Comparison of ENCODE assay signal across 21 cellular contexts in the genomic region with DNA sequence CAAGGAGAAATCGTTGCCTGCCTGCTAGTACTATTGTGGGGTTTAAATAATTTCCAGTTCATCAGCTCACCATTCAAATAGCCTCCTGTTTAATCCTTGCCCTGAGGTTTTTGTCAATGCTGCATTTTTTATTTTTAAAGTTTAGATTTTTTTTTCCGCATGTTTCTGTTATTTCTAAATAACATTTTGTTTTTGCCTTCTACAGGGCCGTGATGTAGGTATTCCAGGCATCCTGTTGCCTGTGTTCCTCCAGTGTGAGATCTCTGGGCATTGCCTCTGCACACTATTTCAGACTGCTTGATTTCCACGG.
DNase-seq lines count a peak whose midpoint lies in the region; ATAC-seq, FAIRE-seq and TF ChIP-seq lines count a peak whose summit lies in the region.
"Had no signal": no experiment of that assay in that cellular context is flagged by ENCODE, and none has a peak within 500 bp of the region (broad histone marks: within the 10 kb centered on the region; RNA-seq: fewer than 3 reads in every experiment).

No MANE protein-coding gene starts in this region.

- no peaks in the 10 kb centered on the region for H3F3A ChIP-seq in neural progenitor cell (ENCODE audit: low read depth)

- H2AFZ ChIP-seq in hepatocyte (no peak overlapping the region), neural progenitor cell (replicated peaks) (no peak overlapping the region)
- H2AFZ ChIP-seq: GM23248 had no signal

- H3K9me3 ChIP-seq in SJCRH30 (replicated peaks): no peaks in the 10 kb centered on the region
- no peaks in the 10 kb centered on the region for H3K9me3 ChIP-seq in hepatocyte (ENCODE audit: low read depth)
- no peaks in the 10 kb centered on the region for H3K9me3 ChIP-seq in neural progenitor cell (ENCODE audit: low read depth)
- no peaks in the 10 kb centered on the region for H3K9me3 ChIP-seq in thoracic aorta
- H3K9me3 ChIP-seq: BLaER1, Caco-2 had no signal

- H3K79me2 ChIP-seq in hepatocyte (no peaks in the 10 kb centered on the region), neural progenitor cell (ENCODE audit: low read depth) (no peaks in the 10 kb centered on the region)

- no peaks in the 10 kb centered on the region for H3K9me2 ChIP-seq in hepatocyte (replicated peaks; ENCODE audit: insufficient read depth)

- H3K4me2 ChIP-seq in hepatocyte (peak overlapping the region; percentile 17), neural progenitor cell (peak overlapping the region; percentile 29)
- H3K4me2 ChIP-seq: BLaER1 had no signal

- H3K27ac ChIP-seq in SJCRH30: peak overlapping the region; percentile 82
- H3K27ac ChIP-seq in hepatocyte: peak overlapping the region; percentile 47
- H3K27ac ChIP-seq in neural progenitor cell: no peak overlapping the region
- no peak overlapping the region for H3K27ac ChIP-seq in thoracic aorta
- H3K27ac ChIP-seq: BLaER1, C4-2B, GM23248 had no signal

- peaks cover 2% of the 10 kb centered on the region for H3K27me3 Mint-ChIP-seq in neural progenitor cell (ENCODE audit: insufficient read depth, low read depth)

- H3K36me3 ChIP-seq in SJCRH30: no peaks in the 10 kb centered on the region
- no peaks in the 10 kb centered on the region for H3K36me3 ChIP-seq in hepatocyte (replicated peaks; ENCODE audit: insufficient read depth, low read depth)
- H3K36me3 ChIP-seq in neural progenitor cell: no peaks in the 10 kb centered on the region
- H3K36me3 ChIP-seq in thoracic aorta: no peaks in the 10 kb centered on the region
- H3K36me3 ChIP-seq: BLaER1 had no signal

- H3K4me3 ChIP-seq in SJCRH30 (peak overlapping the region; percentile 10; the same call in 1 of the 2 replicates), hepatocyte (no peak overlapping the region), neural progenitor cell (no peak overlapping the region), thoracic aorta (peak overlapping the region; percentile 10)
- H3K4me3 ChIP-seq: BLaER1, GM23248 had no signal

- ATAC-seq in thoracic aorta (ENCODE audit: insufficient number of reproducible peaks, low FRiP score, low read depth) (no peak), GM21723 (IDR thresholded peaks at IDR 0.05; ENCODE audit: unreplicated experiment) (no peak)
- ATAC-seq: CD8-positive, alpha-beta T cell had no signal

- H4K20me1 ChIP-seq in hepatocyte (ENCODE audit: insufficient read depth, poor library complexity, severe bottlenecking) (no peaks in the 10 kb centered on the region), neural progenitor cell (ENCODE audit: low read depth) (no peaks in the 10 kb centered on the region)
- H4K20me1 ChIP-seq: BLaER1 had no signal

- H3K4me1 ChIP-seq in SJCRH30: peaks cover 28% of the 10 kb centered on the region
- peaks cover 31% of the 10 kb centered on the region for H3K4me1 ChIP-seq in hepatocyte (ENCODE audit: insufficient read depth)
- peaks cover 26% of the 10 kb centered on the region for H3K4me1 ChIP-seq in neural progenitor cell
- peaks cover 0 to 20% of the 10 kb centered on the region in 2 donors for H3K4me1 ChIP-seq in thoracic aorta (ENCODE audit: control insufficient read depth in 1 of 2, low read depth in 2 of 2)

- no peak for TF ChIP-seq CTCF in hepatocyte (IDR thresholded peaks at IDR 0.05; ENCODE audit: poor library complexity)
- TF ChIP-seq CTCF in neural progenitor cell (IDR thresholded peaks at IDR 0.05): no peak
- no peak for TF ChIP-seq CTCF in thoracic aorta (IDR thresholded peaks at IDR 0.05)

- H3K9ac ChIP-seq in neural progenitor cell: no peak overlapping the region
- H3K9ac ChIP-seq: BLaER1, GM23248 had no signal

- WGBS in hepatocyte (ENCODE audit: low lambda C conversion rate, missing lambda C conversion rate): 64% methylated on average over 4 of the region's 4 CpGs

- no peak overlapping the region for H3K27ac Mint-ChIP-seq in neural progenitor cell
- H3K27ac Mint-ChIP-seq: B cell; CD4-positive, CD25-positive, alpha-beta regulatory T cell; CD8-positive, alpha-beta T cell had no signal

- FAIRE-seq in HTR-8/SVneo (lab: Jason Lieb, UNC): no peak
- FAIRE-seq: G401.6, GM12892, H1 had no signal

- no peak overlapping the region for H3K4me3 Mint-ChIP-seq in neural progenitor cell
- H3K4me3 Mint-ChIP-seq: B cell; CD4-positive, CD25-positive, alpha-beta regulatory T cell; CD8-positive, alpha-beta T cell had no signal

- DNase-seq in SJCRH30 (no peak), hepatocyte (ENCODE audit: low spot score) (no peak), neural progenitor cell (ENCODE audit: low spot score) (peak; percentile 11), thoracic aorta (ENCODE audit: low spot score) (no peak), HTR-8/SVneo (ENCODE audit: insufficient read length, low spot score) (no peak), T-helper 9 cell (no peak)
- DNase-seq in activated naive CD4-positive, alpha-beta T cell treated with anti-CD3 and anti-CD28 coated beads, Interleukin-2, amount 50 U/mL, for 16 hours: no peak
- DNase-seq: CD4-positive, CD25-positive, alpha-beta regulatory T cell; CD8-positive, alpha-beta T cell; DMS153; DND-41; HCEC 1CT had no signal

- H3K27me3 ChIP-seq in SJCRH30 (no peaks in the 10 kb centered on the region), hepatocyte (no peaks in the 10 kb centered on the region), neural progenitor cell (no peaks in the 10 kb centered on the region), thoracic aorta (replicated peaks; ENCODE audit: insufficient read depth) (no peaks in the 10 kb centered on the region)
- H3K27me3 ChIP-seq: BLaER1 had no signal

- peaks cover 25% of the 10 kb centered on the region for H3K4me1 Mint-ChIP-seq in neural progenitor cell
- H3K4me1 Mint-ChIP-seq: B cell; CD4-positive, CD25-positive, alpha-beta regulatory T cell had no signal

- H3K36me3 Mint-ChIP-seq in neural progenitor cell: no peaks in the 10 kb centered on the region
- H3K36me3 Mint-ChIP-seq: CD4-positive, CD25-positive, alpha-beta regulatory T cell; CD8-positive, alpha-beta T cell had no signal

- H3K9me3 Mint-ChIP-seq in neural progenitor cell: peaks cover 2% of the 10 kb centered on the region
- H3K9me3 Mint-ChIP-seq: CD4-positive, CD25-positive, alpha-beta regulatory T cell; CD8-positive, alpha-beta T cell had no signal

Comparison
In these comparisons a context has a peak if more than half of its experiments do, and no peak if none do; other contexts are left out.
1. H3K27ac ChIP-seq: peak in SJCRH30 (single experiment) and hepatocyte (single experiment); none in neural progenitor cell (single experiment) and thoracic aorta (0 of 2).
2. H3K4me3 ChIP-seq: peak in SJCRH30 (single experiment) and thoracic aorta (single experiment); none in hepatocyte (single experiment) and neural progenitor cell (single experiment).